ENCODE assay signal across 8 cellular contexts in genomic region chr11:75399344-75400109, GRCh38. TPM values are rescaled to one million over a fixed set of nuclear protein-coding genes. Genes with fewer than 3 reads are reported as not detected.
DNase-seq lines count a peak whose midpoint lies in the region; ATAC-seq and TF ChIP-seq lines count a peak whose summit lies in the region.

TSS of gene RPS3 (plus strand) at chr11:75399518. CDS start at chr11:75399548, 30 bp downstream.

- TF ChIP-seq POLR2A in GM18951 (IDR thresholded peaks at IDR 0.05; ENCODE audit: extremely low read depth, insufficient read depth, insufficient read length) = peak; percentile 98

- H3K4me3 ChIP-seq in AG10803 (ENCODE audit: low read length) = peak within 1 kb of the TSS; percentile 86
- peak within 1 kb of the TSS; percentile 76 for H3K4me3 ChIP-seq in kidney epithelial cell (ENCODE audit: low read depth, low read length)

- peak; percentile 94 for ATAC-seq in HG03196 (IDR thresholded peaks at IDR 0.05; ENCODE audit: unreplicated experiment)
- ATAC-seq in activated CD4-positive, CD25-positive, alpha-beta regulatory T cell treated with anti-CD3 and anti-CD28 coated beads, Interleukin-2, amount 50 U/mL, for 24 hours = peak; percentile 90 to 91

- in situ Hi-C loops in GM18951 (cut with MboI; ENCODE audit: low sequenced_read_pairs, unreplicated experiment) = no loop called here

- no peaks in the 10 kb centered on the region for H3K27me3 ChIP-seq in kidney epithelial cell (ENCODE audit: control insufficient read depth, insufficient read depth, low read length)

- H3K36me3 ChIP-seq in kidney epithelial cell (ENCODE audit: control insufficient read depth, insufficient read depth, low read length) = peaks cover 8% of the 10 kb centered on the region

- DNase-seq in AG10803 (ENCODE audit: low read depth) (peak; percentile 90), NCI-H345 treated with DMSO at 0.1 percent for 48 hours (lab: John Stamatoyannopoulos, UW; ENCODE audit: unreplicated experiment) (peak; percentile 87), cerebellar cortex (ENCODE audit: low spot score) (peak; percentile 94), kidney epithelial cell (ENCODE audit: low read depth) (peak; percentile 63)
- peak; percentile 82 for DNase-seq in stimulated activated CD4-positive, alpha-beta T cell treated with anti-CD3 and anti-CD28 coated beads, Interleukin-15, amount 100 ng/mL, for 48 hours (ENCODE audit: low read depth in 2 of 2)

- peak; percentile 11; the same call in 1 of the 2 replicates for TF ChIP-seq CTCF in AG10803 (conservative IDR thresholded peaks at IDR 0.05; ENCODE audit: low read length)
- TF ChIP-seq CTCF in kidney epithelial cell (IDR thresholded peaks at IDR 0.05; ENCODE audit: insufficient read depth, low read length, poor library complexity, severe bottlenecking) = peak; percentile 20

RNA-seq across cellular contexts. Expression of gene RPS3, which starts in this region (rescaled TPM):
- 2,045 and 2,896 TPM in 2 replicates for total RNA-seq in kidney epithelial cell

Comparison
In these comparisons a context has a peak if more than half of its experiments do, and no peak if none do; other contexts are left out.
1. Peak in every context shown above with its lines: DNase-seq, ATAC-seq and H3K4me3 ChIP-seq.